19 cellular contexts compared by ENCODE assay signal in the genomic region with DNA sequence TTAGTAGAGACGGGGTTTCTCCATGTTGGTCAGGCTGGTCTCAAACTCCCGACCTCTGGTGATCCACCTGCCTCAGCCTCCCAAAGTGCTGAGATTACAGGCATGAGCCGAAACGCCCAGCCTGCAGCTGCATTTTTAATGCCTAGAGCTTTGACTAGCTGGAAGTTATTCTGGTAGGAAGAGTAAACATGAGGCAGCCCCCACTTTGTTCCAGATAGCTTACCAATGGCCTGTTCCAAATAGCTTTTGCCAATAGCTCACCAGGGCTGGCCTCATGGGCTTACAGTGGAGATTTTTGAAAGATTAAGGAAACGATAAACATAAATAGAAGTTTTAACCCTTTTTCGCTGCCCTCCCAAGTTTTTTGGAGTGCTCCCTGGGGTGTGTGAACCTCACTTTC.
"Had no signal": no experiment of that assay in that cellular context is flagged by ENCODE, and none has a peak within 500 bp of the region (broad histone marks: within the 10 kb centered on the region; RNA-seq: fewer than 3 reads in every experiment).

No MANE protein-coding gene starts in this region.

- DNase-seq: activated CD4-positive, alpha-beta T cell treated with anti-CD3 and anti-CD28 coated beads for 48 hours; activated CD4-positive, alpha-beta T cell treated with anti-CD3 and anti-CD28 coated beads, Interleukin-2, amount 50 U/mL, for 4 hours; activated CD8-positive, alpha-beta memory T cell treated with anti-CD3 and anti-CD28 coated beads, Interleukin-2, amount 50 U/mL, for 48 hours; activated CD8-positive, alpha-beta T cell treated with anti-CD3 and anti-CD28 coated beads, Interleukin-2, amount 10 ng/mL, durations not matched to agents 7 days and 5 days; activated T-cell treated with anti-CD3 and anti-CD28 coated beads, Interleukin-2, amount 50 U/mL, for 1 hour; aorta; NCI-H1048; NCI-H187 treated with DMSO at 0.1 percent for 48 hours; NCI-H2081 treated with DMSO at 0.1 percent for 48 hours; NCI-H2171; NCI-H2227 treated with DMSO at 0.1 percent for 48 hours; NCI-H446 treated with DMSO at 0.1 percent for 48 hours; NCI-H526; NK-92 treated with Interleukin-12 subunit alpha and Interleukin-12 subunit beta, amount 100 ng/mL, for 24 hours; OCI-M1; Right ventricle myocardium superior; RPMI8226 had no signal

- ATAC-seq: activated CD4-positive, CD25-positive, alpha-beta regulatory T cell treated with anti-CD3 and anti-CD28 coated beads, Interleukin-2, amount 50 U/mL, for 24 hours; activated CD8-positive, alpha-beta T cell treated with anti-CD3 and anti-CD28 coated beads, Interleukin-2, amount 10 ng/mL, durations not matched to agents 7 days and 5 days; Panc1 had no signal
